In genomic region chr7:152668975-152669374, GRCh38 we compare ENCODE assay signal across 8 cellular contexts.
"Had no signal": no experiment of that assay in that cellular context is flagged by ENCODE, and none has a peak within 500 bp of the region (broad histone marks: within the 10 kb centered on the region; RNA-seq: fewer than 3 reads in every experiment).

No MANE protein-coding gene starts in this region.

- H3K4me3 ChIP-seq: GM23248, HAP-1 had no signal

- H3K9ac ChIP-seq: GM23248 had no signal

- H3K27ac ChIP-seq: GM23248, HL-60 had no signal

- DNase-seq: GM23248, GOT3, H7, IMR-90, KBM-7 had no signal

- H2AFZ ChIP-seq: GM23248 had no signal

- H3K9me3 ChIP-seq: HAP-1 had no signal

- ATAC-seq: HCT116 had no signal
